24 cellular contexts compared by ENCODE assay signal in genomic region chr19:54694648-54695047, GRCh38. TPM values are rescaled to one million over a fixed set of nuclear protein-coding genes. Genes with fewer than 3 reads are reported as not detected.
"Had no signal": no experiment of that assay in that cellular context is flagged by ENCODE, and none has a peak within 500 bp of the region (broad histone marks: within the 10 kb centered on the region; RNA-seq: fewer than 3 reads in every experiment).

No MANE protein-coding gene starts in this region.

- H3K4me1 Mint-ChIP-seq: activated naive CD8-positive, alpha-beta T cell treated with anti-CD3 and anti-CD28 coated beads for 36 hours had no signal

- H3K4me2 ChIP-seq: PC-9 had no signal

- H3K27ac ChIP-seq: PC-9 had no signal

- H3K9me3 Mint-ChIP-seq: activated CD8-positive, alpha-beta T cell treated with anti-CD3 and anti-CD28 coated beads for 36 hours; activated naive CD4-positive, alpha-beta T cell treated with anti-CD3 and anti-CD28 coated beads, Interleukin-2, amount 10 ng/mL, durations not matched to agents 7 days and 5 days; activated T-cell treated with anti-CD3 and anti-CD28 coated beads, Interleukin-2, amount 50 U/mL, for 72 hours; activated T-helper 2 cell treated with anti-CD3 and anti-CD28 coated beads, Interferon-gamma antibody, Interleukin-2, Interleukin-4, amounts not matched to agents 10 μg/mL and 5 μg/mL and 100 μg/mL, durations not matched to agents 14 hours and 24 hours and 36 hours had no signal

- H3K27ac Mint-ChIP-seq: activated CD8-positive, alpha-beta T cell treated with anti-CD3 and anti-CD28 coated beads for 36 hours; activated naive CD4-positive, alpha-beta T cell treated with anti-CD3 and anti-CD28 coated beads, Interleukin-2, amount 10 ng/mL, durations not matched to agents 7 days and 5 days; activated naive CD8-positive, alpha-beta T cell treated with anti-CD3 and anti-CD28 coated beads for 36 hours; activated T-cell treated with anti-CD3 and anti-CD28 coated beads, Interleukin-2, amount 50 U/mL, for 72 hours; activated T-helper 2 cell treated with anti-CD3 and anti-CD28 coated beads, Interferon-gamma antibody, Interleukin-2, Interleukin-4, amounts not matched to agents 10 μg/mL and 5 μg/mL and 100 μg/mL, durations not matched to agents 14 hours and 24 hours and 36 hours; T-helper 1 cell treated with Interleukin-12 subunit alpha and Interleukin-12 subunit beta and Interleukin-4 antibody, amounts not matched to agents 30 μg/mL and 1 μg/mL, for 36 hours had no signal

- ATAC-seq: activated CD4-positive, CD25-positive, alpha-beta regulatory T cell treated with anti-CD3 and anti-CD28 coated beads, Interleukin-2, amount 50 U/mL, for 24 hours; activated CD8-positive, alpha-beta T cell treated with anti-CD3 and anti-CD28 coated beads for 36 hours; activated T-cell treated with anti-CD3 and anti-CD28 coated beads, Interleukin-2, amount 50 U/mL, for 72 hours had no signal

- H3K36me3 Mint-ChIP-seq: activated naive CD4-positive, alpha-beta T cell treated with anti-CD3 and anti-CD28 coated beads, Interleukin-2, amount 10 ng/mL, durations not matched to agents 7 days and 5 days; activated naive CD8-positive, alpha-beta T cell treated with anti-CD3 and anti-CD28 coated beads for 36 hours had no signal

- H3K4me3 ChIP-seq: PC-9 had no signal

- H3K4me3 Mint-ChIP-seq: activated CD8-positive, alpha-beta T cell treated with anti-CD3 and anti-CD28 coated beads for 36 hours; activated naive CD4-positive, alpha-beta T cell treated with anti-CD3 and anti-CD28 coated beads, Interleukin-2, amount 10 ng/mL, durations not matched to agents 7 days and 5 days; activated naive CD8-positive, alpha-beta T cell treated with anti-CD3 and anti-CD28 coated beads for 36 hours; activated T-cell treated with anti-CD3 and anti-CD28 coated beads, Interleukin-2, amount 50 U/mL, for 72 hours; T-helper 1 cell treated with Interleukin-12 subunit alpha and Interleukin-12 subunit beta and Interleukin-4 antibody, amounts not matched to agents 30 μg/mL and 1 μg/mL, for 36 hours had no signal

- DNase-seq: activated CD4-positive, alpha-beta T cell treated with anti-CD3 and anti-CD28 coated beads for 4 hours; activated CD8-positive, alpha-beta memory T cell treated with anti-CD3 and anti-CD28 coated beads, Interleukin-2, amount 50 U/mL, for 4 hours; activated CD8-positive, alpha-beta T cell treated with anti-CD3 and anti-CD28 coated beads for 36 hours; activated gamma-delta T cell treated with Interleukin-2 at 50 U/mL for 16 hours; activated naive CD4-positive, alpha-beta T cell treated with anti-CD3 and anti-CD28 coated beads, Interleukin-2, amount 10 ng/mL, durations not matched to agents 7 days and 5 days; activated naive CD8-positive, alpha-beta T cell treated with anti-CD3 and anti-CD28 coated beads for 36 hours; activated T-cell treated with anti-CD3 and anti-CD28 coated beads, Interleukin-2, amount 50 U/mL, for 72 hours; anterior cingulate cortex; cerebellar nuclear complex; Kasumi-1; KBM-7; NCI-H1105 treated with DMSO at 0.1 percent for 48 hours; NCI-H1436 treated with DMSO at 0.1 percent for 48 hours; NCI-H187; NCI-H2081; NCI-H524; SHP77 treated with DMSO at 0.1 percent for 48 hours had no signal

- H2AFZ ChIP-seq: PC-9 had no signal

RNA-seq across cellular contexts. Expression of gene KIR3DL3, which starts 29.6 kb away (rescaled TPM):
- total RNA-seq: activated CD8-positive, alpha-beta T cell treated with anti-CD3 and anti-CD28 coated beads for 36 hours; activated naive CD8-positive, alpha-beta T cell treated with anti-CD3 and anti-CD28 coated beads for 36 hours; activated T-cell treated with anti-CD3 and anti-CD28 coated beads, Interleukin-2, amount 50 U/mL, for 72 hours; activated T-helper 2 cell treated with anti-CD3 and anti-CD28 coated beads, Interferon-gamma antibody, Interleukin-2, Interleukin-4, amounts not matched to agents 10 μg/mL and 5 μg/mL and 100 μg/mL, durations not matched to agents 14 hours and 24 hours and 36 hours; cardiac septum; PC-9; SK-MEL-5 had no signal
- polyA plus RNA-seq: adipose tissue had no signal

RNA-seq across cellular contexts. Expression of gene LILRB4, which starts 31.9 kb away (rescaled TPM):
- total RNA-seq: activated CD8-positive, alpha-beta T cell treated with anti-CD3 and anti-CD28 coated beads for 36 hours; activated naive CD8-positive, alpha-beta T cell treated with anti-CD3 and anti-CD28 coated beads for 36 hours; activated T-cell treated with anti-CD3 and anti-CD28 coated beads, Interleukin-2, amount 50 U/mL, for 72 hours; PC-9; SK-MEL-5 had no signal

RNA-seq across cellular contexts. Expression of gene KIR2DL3, which starts 43.7 kb away (rescaled TPM):
- total RNA-seq: activated CD8-positive, alpha-beta T cell treated with anti-CD3 and anti-CD28 coated beads for 36 hours; activated naive CD8-positive, alpha-beta T cell treated with anti-CD3 and anti-CD28 coated beads for 36 hours; activated T-cell treated with anti-CD3 and anti-CD28 coated beads, Interleukin-2, amount 50 U/mL, for 72 hours; activated T-helper 2 cell treated with anti-CD3 and anti-CD28 coated beads, Interferon-gamma antibody, Interleukin-2, Interleukin-4, amounts not matched to agents 10 μg/mL and 5 μg/mL and 100 μg/mL, durations not matched to agents 14 hours and 24 hours and 36 hours; cardiac septum; PC-9; SK-MEL-5 had no signal
